9 cellular contexts compared by ENCODE assay signal in the genomic region with DNA sequence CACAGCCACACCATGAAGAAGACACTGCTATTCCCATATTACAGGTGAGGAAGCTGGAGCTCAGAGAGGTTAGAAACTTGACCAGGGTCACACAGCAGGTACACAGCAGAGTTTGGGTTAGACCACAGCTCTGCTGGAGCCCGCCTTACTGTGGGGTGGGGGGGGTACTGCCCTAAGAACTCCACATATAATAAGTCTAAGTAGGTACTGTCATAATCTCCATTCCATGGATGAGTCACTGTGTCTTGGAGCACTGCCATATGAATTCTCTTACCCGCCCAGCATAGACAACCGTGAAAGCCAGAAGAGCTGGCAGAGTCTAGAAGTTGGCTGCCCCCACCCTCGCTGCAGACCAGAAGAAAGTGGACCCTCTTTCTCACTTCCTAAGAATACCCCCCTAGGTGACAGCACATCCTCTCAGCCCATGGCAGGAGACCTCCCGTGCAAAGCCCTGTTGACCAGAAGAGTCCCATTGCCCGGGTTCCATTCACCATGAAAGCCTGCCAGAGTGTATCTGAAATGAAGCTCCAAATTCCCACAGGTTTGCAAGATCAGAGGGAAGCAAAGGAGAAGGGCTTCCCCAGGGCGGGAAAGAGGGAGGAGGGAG. TPM values are rescaled to one million over a fixed set of nuclear protein-coding genes. Genes with fewer than 3 reads are reported as not detected.
DNase-seq lines count a peak whose midpoint lies in the region; ATAC-seq and TF ChIP-seq lines count a peak whose summit lies in the region.
"Had no signal": no experiment of that assay in that cellular context is flagged by ENCODE, and none has a peak within 500 bp of the region (broad histone marks: within the 10 kb centered on the region; RNA-seq: fewer than 3 reads in every experiment).

No MANE protein-coding gene starts in this region.

- H3K4me3 ChIP-seq in GM23248 (no peak overlapping the region), fibroblast of mammary gland (ENCODE audit: control insufficient read depth, low read depth, low read length) (no peak overlapping the region), skeletal muscle cell (ENCODE audit: low read depth, low read length) (no peak overlapping the region)

- peaks cover 17% of the 10 kb centered on the region for H3K27me3 ChIP-seq in GM23248 (replicated peaks; ENCODE audit: insufficient read depth)

- in situ Hi-C loops in GM23248 (cut with MboI) = no loop called here

- no peaks in the 10 kb centered on the region for H4K20me1 ChIP-seq in GM23248 (ENCODE audit: insufficient read depth)

- ATAC-seq in HG02642 (IDR thresholded peaks at IDR 0.05; ENCODE audit: poor library complexity, unreplicated experiment) (no peak), GM19463 (IDR thresholded peaks at IDR 0.05; ENCODE audit: unreplicated experiment) (no peak)

- H3K36me3 ChIP-seq in GM23248 (ENCODE audit: low read depth) = no peaks in the 10 kb centered on the region

- no peaks in the 10 kb centered on the region for H3F3A ChIP-seq in GM23248 (ENCODE audit: insufficient read depth)

- peaks cover 8% of the 10 kb centered on the region for H3K4me1 ChIP-seq in GM23248 (ENCODE audit: insufficient read depth)

- no peak overlapping the region for H3K4me2 ChIP-seq in GM23248 (ENCODE audit: unreplicated experiment)

- no peaks in the 10 kb centered on the region for H3K9me3 ChIP-seq in GM23248 (ENCODE audit: low read depth)

- WGBS in GM23248 (ENCODE audit: low coverage in 1 of 2, low lambda C conversion rate in 2 of 2, missing lambda C conversion rate in 2 of 2), 2 experiments = 33% methylated on average over 7 of the region's 7 CpGs

- no peak overlapping the region for H2AFZ ChIP-seq in GM23248

- TF ChIP-seq CTCF in fibroblast of mammary gland (conservative IDR thresholded peaks at IDR 0.05; ENCODE audit: control insufficient read depth, insufficient read depth, low read depth, low read length) = no peak

- no peaks in the 10 kb centered on the region for H3K9me2 ChIP-seq in GM23248 (ENCODE audit: insufficient read depth)

- H3K27ac ChIP-seq in GM23248 = no peak overlapping the region

- H3K79me2 ChIP-seq in GM23248 (ENCODE audit: insufficient read depth) = no peaks in the 10 kb centered on the region

- DNase-seq in GM23248 = peak; percentile 81
- DNase-seq in RKO (ENCODE audit: low spot score) = peak; percentile 70
- peak; percentile 83 for DNase-seq in fibroblast of mammary gland (ENCODE audit: low read depth)
- DNase-seq in skeletal muscle cell (ENCODE audit: low read depth) = peak; percentile 14
- no peak for DNase-seq in GF-D8 (lab: John Stamatoyannopoulos, UW)
- DNase-seq in NCI-H2227 (lab: John Stamatoyannopoulos, UW; ENCODE audit: unreplicated experiment) = no peak

- no peak overlapping the region for H3K9ac ChIP-seq in GM23248

RNA-seq across cellular contexts. Expression of a gene that starts 5.2 kb away (rescaled TPM):
- total RNA-seq in GM23248 (2014; rRNA removed; shearing (Covaris generic)) = not detected in 2 replicates
- polyA plus RNA-seq in GM23248 (2016; fragmentation: Nextera tagmentation; extraction: Ambion mirVana) = not detected in 2 replicates
- total RNA-seq: frontal cortex had no signal

RNA-seq across cellular contexts. Expression of a gene that starts 14.6 kb away (rescaled TPM):
- total RNA-seq in GM23248 (2014; rRNA removed; shearing (Covaris generic)) = not detected in 2 replicates
- not detected in 2 replicates for polyA plus RNA-seq in GM23248 (2016; fragmentation: Nextera tagmentation; extraction: Ambion mirVana)
- total RNA-seq: frontal cortex had no signal

RNA-seq across cellular contexts. Expression of a gene that starts 54.6 kb away (rescaled TPM):
- not detected in 2 replicates for total RNA-seq in GM23248 (2014; rRNA removed; shearing (Covaris generic))
- polyA plus RNA-seq in GM23248 (2016; fragmentation: Nextera tagmentation; extraction: Ambion mirVana) = 0.16 and 0.33 TPM in 2 replicates

Comparison
In these comparisons a context has a peak if more than half of its experiments do, and no peak if none do; other contexts are left out.
1. DNase-seq: peak in GM23248 (single experiment), RKO (single experiment), fibroblast of mammary gland (single experiment) and skeletal muscle cell (single experiment); none in GF-D8 (single experiment) and NCI-H2227 (single experiment).